ENCODE assay signal across 11 cellular contexts in genomic region chr19:16801599-16801998, GRCh38. TPM values are rescaled to one million over a fixed set of nuclear protein-coding genes. Genes with fewer than 3 reads are reported as not detected.
DNase-seq lines count a peak whose midpoint lies in the region; TF ChIP-seq lines count a peak whose summit lies in the region.
"Had no signal": no experiment of that assay in that cellular context is flagged by ENCODE, and none has a peak within 500 bp of the region (broad histone marks: within the 10 kb centered on the region; RNA-seq: fewer than 3 reads in every experiment).

No MANE protein-coding gene starts in this region.

- no peaks in the 10 kb centered on the region for H3K9me3 ChIP-seq in OCI-LY7 (ENCODE audit: low read length)

- H3K36me3 ChIP-seq in OCI-LY7 (ENCODE audit: insufficient read depth, low read length), result no peaks in the 10 kb centered on the region

- CTCF ChIA-PET in OCI-LY7 (lab: Charles Lee; ENCODE audit: unreplicated experiment), result interaction anchor here (0.6 kb wide), 1 partner anchor 472 kb away, joined by 3 read pairs; no protein-coding TSS in a partner anchor

- H2AFZ ChIP-seq in OCI-LY7 (ENCODE audit: low read length), result no peak overlapping the region

- no peaks in the 10 kb centered on the region for H4K20me1 ChIP-seq in OCI-LY7 (ENCODE audit: insufficient read depth, low read length)

- TF ChIP-seq CTCF in OCI-LY7 (conservative IDR thresholded peaks at IDR 0.05; ENCODE audit: low read length), result no peak
- peak; percentile 17 for TF ChIP-seq CTCF in epithelial cell of esophagus (IDR thresholded peaks at IDR 0.05; ENCODE audit: insufficient read depth, low read depth, low read length, missing control alignments)

- no peak overlapping the region for H3K27ac ChIP-seq in OCI-LY7 (ENCODE audit: low read depth, low read length, poor library complexity, severe bottlenecking)

- intact Hi-C loops in OCI-LY7 (cut with micrococcal nuclease; ENCODE audit: unreplicated experiment), result no loop called here

- POLR2A ChIA-PET in OCI-LY7 (lab: Charles Lee), result interaction anchor here (0.6 to 0.9 kb wide), 2 partner anchors 21 to 73 kb away, joined by 4 to 6 read pairs; no protein-coding TSS in a partner anchor

- peak; percentile 89 for DNase-seq in H4 (ENCODE audit: low spot score)
- peak; percentile 33 for DNase-seq in OCI-LY7 (ENCODE audit: low spot score)
- peak; percentile 34 for DNase-seq in epithelial cell of esophagus (ENCODE audit: low read depth)
- DNase-seq in renal cortical epithelial cell (ENCODE audit: low read depth), result peak; percentile 58
- DNase-seq in activated CD4-positive, alpha-beta T cell treated with anti-CD3 and anti-CD28 coated beads for 48 hours, result no peak
- DNase-seq in NCI-H1048 (lab: John Stamatoyannopoulos, UW), result no peak
- no peak for DNase-seq in NCI-H1436 treated with DMSO at 0.1 percent for 48 hours (lab: John Stamatoyannopoulos, UW)
- DNase-seq in NCI-H2081 treated with DMSO at 0.1 percent for 48 hours (lab: John Stamatoyannopoulos, UW), result no peak
- DNase-seq: amniotic stem cell; NCI-H187; stimulated activated CD4-positive, alpha-beta T cell treated with anti-CD3 and anti-CD28 coated beads, Interleukin-15, amount 100 ng/mL, for 24 hours had no signal

- no peaks in the 10 kb centered on the region for H3K79me2 ChIP-seq in OCI-LY7 (ENCODE audit: insufficient read depth, low read depth, low read length)

- H3K4me1 ChIP-seq in OCI-LY7 (ENCODE audit: insufficient read depth, low read length, poor library complexity, severe bottlenecking), result peaks cover 7% of the 10 kb centered on the region

- BruUV-seq in OCI-LY7 (replicated peaks; lab: Mats Ljungman, UMichigan), result no TSS peak

- H3K9me2 ChIP-seq in OCI-LY7 (ENCODE audit: insufficient read depth, low read length), result no peaks in the 10 kb centered on the region

- no peak overlapping the region for H3K4me2 ChIP-seq in OCI-LY7 (ENCODE audit: low read length)

- H3K4me3 ChIP-seq in OCI-LY7 (ENCODE audit: low read depth, low read length, poor library complexity, severe bottlenecking) (no peak overlapping the region), epithelial cell of esophagus (ENCODE audit: low read length) (no peak overlapping the region)

RNA-seq across cellular contexts. Expression of gene SIN3B, which starts 27.6 kb away (rescaled TPM):
- 18.6 and 19.6 TPM in 2 replicates for total RNA-seq in H4 (2014; rRNA removed; shearing (Covaris generic))
- 19.4 and 21.4 TPM in 2 replicates for total RNA-seq in OCI-LY7 (2014; rRNA removed; shearing (Covaris generic))
- total RNA-seq in OCI-LY7 (2022) (44.7 and 45.4 TPM in 2 replicates), renal cortical epithelial cell (17.7 and 80.9 TPM in 2 replicates)

Comparison
In these comparisons a context has a peak if more than half of its experiments do, and no peak if none do; other contexts are left out.
1. DNase-seq: peak in H4 (single experiment), OCI-LY7 (single experiment), epithelial cell of esophagus (single experiment) and renal cortical epithelial cell (single experiment); none in activated CD4-positive, alpha-beta T cell treated with anti-CD3 and anti-CD28 coated beads for 48 hours (single experiment), NCI-H1048 (single experiment), NCI-H1436 treated with DMSO at 0.1 percent for 48 hours (single experiment) and NCI-H2081 treated with DMSO at 0.1 percent for 48 hours (single experiment).